Comparison of ENCODE assay signal across 24 cellular contexts in genomic region chr5:143361438-143361837, GRCh38. TPM values are rescaled to one million over a fixed set of nuclear protein-coding genes. Genes with fewer than 3 reads are reported as not detected.
DNase-seq lines count a peak whose midpoint lies in the region; ATAC-seq and TF ChIP-seq lines count a peak whose summit lies in the region.
"Had no signal": no experiment of that assay in that cellular context is flagged by ENCODE, and none has a peak within 500 bp of the region (broad histone marks: within the 10 kb centered on the region; RNA-seq: fewer than 3 reads in every experiment).

No MANE protein-coding gene starts in this region.

- no peak overlapping the region for H3K9ac ChIP-seq in OCI-LY1 (ENCODE audit: low read length)
- H3K9ac ChIP-seq in endodermal cell (ENCODE audit: extremely low read depth, low read length, poor library complexity, severe bottlenecking), result no peak overlapping the region
- H3K9ac ChIP-seq in parathyroid adenoma, result no peak overlapping the region

- no peaks in the 10 kb centered on the region for H3K27me3 Mint-ChIP-seq in activated naive CD4-positive, alpha-beta T cell treated with anti-CD3 and anti-CD28 coated beads, Interleukin-2, amount 50 U/mL, for 24 hours
- no peaks in the 10 kb centered on the region for H3K27me3 Mint-ChIP-seq in activated naive CD4-positive, alpha-beta T cell treated with anti-CD3 and anti-CD28 coated beads, Interleukin-2, amount 10 ng/mL, durations not matched to agents 7 days and 5 days
- H3K27me3 Mint-ChIP-seq in endodermal cell (ENCODE audit: insufficient read depth), result no peaks in the 10 kb centered on the region

- no peak overlapping the region for H3K4me3 ChIP-seq in OCI-LY1 (ENCODE audit: low read depth, low read length, poor library complexity, severe bottlenecking)
- H3K4me3 ChIP-seq in endodermal cell (ENCODE audit: low read length), result peak overlapping the region; percentile 39
- no peak overlapping the region for H3K4me3 ChIP-seq in parathyroid adenoma (ENCODE audit: low read depth, low read length)
- H3K4me3 ChIP-seq: coronary artery, esophagus squamous epithelium, HAP-1, lower lobe of right lung, skin epidermis had no signal

- CTCF ChIA-PET in activated naive CD4-positive, alpha-beta T cell treated with anti-CD3 and anti-CD28 coated beads, Interleukin-2, amount 10 ng/mL, durations not matched to agents 7 days and 5 days (lab: Charles Lee), result interaction anchor here (0.6 to 1.4 kb wide), 2 partner anchors 11 to 337 kb away, joined by 3 read pairs; no protein-coding TSS in a partner anchor

- H3K4me2 ChIP-seq in OCI-LY1 (ENCODE audit: low read length) (no peak overlapping the region; the same call in 1 of the 2 replicates), parathyroid adenoma (ENCODE audit: low read length) (peak overlapping the region; percentile 10)

- H3K27ac ChIP-seq in OCI-LY1 (ENCODE audit: low read depth, low read length, poor library complexity, severe bottlenecking) (peak overlapping the region; percentile 15), endodermal cell (ENCODE audit: low read depth, low read length) (no peak overlapping the region), parathyroid adenoma (no peak overlapping the region)
- H3K27ac ChIP-seq: coronary artery, esophagus squamous epithelium, lower lobe of right lung, skin epidermis had no signal

- H3K4me3 Mint-ChIP-seq in activated naive CD4-positive, alpha-beta T cell treated with anti-CD3 and anti-CD28 coated beads, Interleukin-2, amount 50 U/mL, for 24 hours, result peak overlapping the region; percentile 44
- H3K4me3 Mint-ChIP-seq in activated naive CD4-positive, alpha-beta T cell treated with anti-CD3 and anti-CD28 coated beads, Interleukin-2, amount 10 ng/mL, durations not matched to agents 7 days and 5 days, result no peak overlapping the region
- H3K4me3 Mint-ChIP-seq in endodermal cell, result no peak overlapping the region
- H3K4me3 Mint-ChIP-seq in stimulated activated effector memory CD8-positive, alpha-beta T cell treated with anti-CD3 and anti-CD28 coated beads, Interleukin-12 subunit alpha, Interleukin-12 subunit beta, amount 100 ng/mL, for 72 hours, result no peak overlapping the region

- no peaks in the 10 kb centered on the region for H3F3A ChIP-seq in OCI-LY1 (ENCODE audit: insufficient read depth, low read length)

- peaks cover 20% of the 10 kb centered on the region for H3K36me3 Mint-ChIP-seq in activated naive CD4-positive, alpha-beta T cell treated with anti-CD3 and anti-CD28 coated beads, Interleukin-2, amount 50 U/mL, for 24 hours
- peaks cover 35% of the 10 kb centered on the region for H3K36me3 Mint-ChIP-seq in activated naive CD4-positive, alpha-beta T cell treated with anti-CD3 and anti-CD28 coated beads, Interleukin-2, amount 10 ng/mL, durations not matched to agents 7 days and 5 days
- H3K36me3 Mint-ChIP-seq in endodermal cell (ENCODE audit: low read depth), result peaks cover 14% of the 10 kb centered on the region
- no peaks in the 10 kb centered on the region for H3K36me3 Mint-ChIP-seq in stimulated activated effector memory CD8-positive, alpha-beta T cell treated with anti-CD3 and anti-CD28 coated beads, Interleukin-12 subunit alpha, Interleukin-12 subunit beta, amount 100 ng/mL, for 72 hours

- H4K20me1 ChIP-seq in OCI-LY1 (ENCODE audit: insufficient read depth, low read length), result 0 out of 2 replicates have a peak, but pooled peaks cover 3% of the 10 kb centered on the region

- H3K36me3 ChIP-seq in OCI-LY1 (ENCODE audit: insufficient read depth, low read length) (peaks cover 33% of the 10 kb centered on the region), endodermal cell (ENCODE audit: control insufficient read depth, insufficient read depth, low read length) (no peaks in the 10 kb centered on the region), parathyroid adenoma (ENCODE audit: control insufficient read depth, insufficient read depth, low read length) (no peaks in the 10 kb centered on the region)
- H3K36me3 ChIP-seq: esophagus squamous epithelium, HAP-1, lower lobe of right lung had no signal

- H3K9me3 ChIP-seq in OCI-LY1 (ENCODE audit: low read length) (peaks cover 6% of the 10 kb centered on the region), endodermal cell (ENCODE audit: control insufficient read depth, low read length) (peaks cover 24% of the 10 kb centered on the region), parathyroid adenoma (ENCODE audit: control insufficient read depth, low read length) (peaks cover 3% of the 10 kb centered on the region)
- H3K9me3 ChIP-seq: esophagus squamous epithelium, HAP-1 had no signal

- WGBS in endodermal cell (ENCODE audit: insufficient coverage in 1 of 2, insufficient read length in 1 of 2), 2 experiments, result 92 to 100% methylated on average over 2 to 3 of the region's 3 CpGs

- H3K27me3 ChIP-seq in OCI-LY1 (ENCODE audit: insufficient read depth, low read length) (no peaks in the 10 kb centered on the region), endodermal cell (ENCODE audit: control insufficient read depth, insufficient read depth, low read length, poor library complexity, severe bottlenecking) (no peaks in the 10 kb centered on the region), parathyroid adenoma (ENCODE audit: control insufficient read depth, insufficient read depth, low read length) (no peaks in the 10 kb centered on the region)
- H3K27me3 ChIP-seq: esophagus squamous epithelium had no signal

- H3K4me1 ChIP-seq in OCI-LY1 (ENCODE audit: insufficient read depth, low read length, severe bottlenecking) (peaks cover 63% of the 10 kb centered on the region), endodermal cell (ENCODE audit: control insufficient read depth, insufficient read depth, low read length) (peaks cover 11% of the 10 kb centered on the region), parathyroid adenoma (peaks cover 13% of the 10 kb centered on the region)
- H3K4me1 ChIP-seq: HAP-1 had no signal

- H3K9me2 ChIP-seq in OCI-LY1 (ENCODE audit: low read depth, low read length), result no peaks in the 10 kb centered on the region

- TF ChIP-seq CTCF in OCI-LY1 (IDR thresholded peaks at IDR 0.05; ENCODE audit: low read length) (no peak), endodermal cell (conservative IDR thresholded peaks at IDR 0.05) (no peak), parathyroid adenoma (IDR thresholded peaks at IDR 0.05) (no peak)

- H3K79me2 ChIP-seq in OCI-LY1 (ENCODE audit: insufficient read depth, low read length) (peaks cover 100% of the 10 kb centered on the region), parathyroid adenoma (peaks cover 26% of the 10 kb centered on the region)

- H2AFZ ChIP-seq in OCI-LY1 (ENCODE audit: low read length) (no peak overlapping the region), parathyroid adenoma (no peak overlapping the region)

- peaks cover 7% of the 10 kb centered on the region for H3K9me3 Mint-ChIP-seq in activated naive CD4-positive, alpha-beta T cell treated with anti-CD3 and anti-CD28 coated beads, Interleukin-2, amount 50 U/mL, for 24 hours
- peaks cover 10% of the 10 kb centered on the region for H3K9me3 Mint-ChIP-seq in activated naive CD4-positive, alpha-beta T cell treated with anti-CD3 and anti-CD28 coated beads, Interleukin-2, amount 10 ng/mL, durations not matched to agents 7 days and 5 days
- H3K9me3 Mint-ChIP-seq in endodermal cell, result peaks cover 35% of the 10 kb centered on the region
- peaks cover 5% of the 10 kb centered on the region for H3K9me3 Mint-ChIP-seq in stimulated activated effector memory CD8-positive, alpha-beta T cell treated with anti-CD3 and anti-CD28 coated beads, Interleukin-12 subunit alpha, Interleukin-12 subunit beta, amount 100 ng/mL, for 72 hours

- peak overlapping the region; percentile 79 for H3K27ac Mint-ChIP-seq in activated naive CD4-positive, alpha-beta T cell treated with anti-CD3 and anti-CD28 coated beads, Interleukin-2, amount 50 U/mL, for 24 hours
- H3K27ac Mint-ChIP-seq in activated naive CD4-positive, alpha-beta T cell treated with anti-CD3 and anti-CD28 coated beads, Interleukin-2, amount 10 ng/mL, durations not matched to agents 7 days and 5 days, result no peak overlapping the region
- H3K27ac Mint-ChIP-seq in endodermal cell, result no peak overlapping the region
- no peak overlapping the region for H3K27ac Mint-ChIP-seq in stimulated activated effector memory CD8-positive, alpha-beta T cell treated with anti-CD3 and anti-CD28 coated beads, Interleukin-12 subunit alpha, Interleukin-12 subunit beta, amount 100 ng/mL, for 72 hours

- no peak for DNase-seq in activated naive CD4-positive, alpha-beta T cell treated with anti-CD3 and anti-CD28 coated beads, Interleukin-2, amount 10 ng/mL, durations not matched to agents 7 days and 5 days
- no peak for DNase-seq in endodermal cell
- DNase-seq in NCI-H1417 treated with DMSO at 0.1 percent for 48 hours (lab: John Stamatoyannopoulos, UW), result no peak
- no peak for DNase-seq in stimulated activated effector memory CD8-positive, alpha-beta T cell treated with anti-CD3 and anti-CD28 coated beads, Interleukin-12 subunit alpha, Interleukin-12 subunit beta, amount 100 ng/mL, for 72 hours (ENCODE audit: low spot score in 2 of 2)
- DNase-seq: activated CD4-positive, alpha-beta T cell treated with anti-CD3 and anti-CD28 coated beads for 4 hours; activated CD8-positive, alpha-beta memory T cell treated with anti-CD3 and anti-CD28 coated beads for 24 hours; activated gamma-delta T cell treated with Interleukin-2 at 50 U/mL for 16 hours; activated T-cell treated with anti-CD3 and anti-CD28 coated beads, Interleukin-2, amount 50 U/mL, for 1 hour; AML-193; amniotic stem cell; EL; esophagus squamous epithelium; lower lobe of right lung; NCI-H1105 treated with DMSO at 0.1 percent for 48 hours; NCI-H2029 treated with DMSO at 0.1 percent for 48 hours; NCI-H446; SIG-M5 had no signal

- no peak for ATAC-seq in HG03196 (IDR thresholded peaks at IDR 0.05; ENCODE audit: unreplicated experiment)
- ATAC-seq in stimulated activated effector memory CD8-positive, alpha-beta T cell treated with anti-CD3 and anti-CD28 coated beads, Interleukin-12 subunit alpha, Interleukin-12 subunit beta, amount 100 ng/mL, for 72 hours, result no peak

- peaks cover 94% of the 10 kb centered on the region for H3K4me1 Mint-ChIP-seq in activated naive CD4-positive, alpha-beta T cell treated with anti-CD3 and anti-CD28 coated beads, Interleukin-2, amount 50 U/mL, for 24 hours
- H3K4me1 Mint-ChIP-seq in activated naive CD4-positive, alpha-beta T cell treated with anti-CD3 and anti-CD28 coated beads, Interleukin-2, amount 10 ng/mL, durations not matched to agents 7 days and 5 days, result peaks cover 55% of the 10 kb centered on the region
- H3K4me1 Mint-ChIP-seq in endodermal cell, result peaks cover 35% of the 10 kb centered on the region
- H3K4me1 Mint-ChIP-seq in stimulated activated effector memory CD8-positive, alpha-beta T cell treated with anti-CD3 and anti-CD28 coated beads, Interleukin-12 subunit alpha, Interleukin-12 subunit beta, amount 100 ng/mL, for 72 hours, result peaks cover 76% of the 10 kb centered on the region

RNA-seq across cellular contexts. Expression of gene NR3C1, which starts 42.0 kb away (rescaled TPM):
- total RNA-seq in endodermal cell, result 10 to 100 TPM in 1 of 2 donors, 1 to 10 TPM in 1; 9.5 to 20.5 TPM
- polyA plus RNA-seq in endodermal cell (2013, experiment 1 of 2), result 5.1 TPM
- polyA plus RNA-seq in endodermal cell (2013, experiment 2 of 2), result 4.6 TPM
